ENCODE assay signal across 1 cellular context in the genomic region with DNA sequence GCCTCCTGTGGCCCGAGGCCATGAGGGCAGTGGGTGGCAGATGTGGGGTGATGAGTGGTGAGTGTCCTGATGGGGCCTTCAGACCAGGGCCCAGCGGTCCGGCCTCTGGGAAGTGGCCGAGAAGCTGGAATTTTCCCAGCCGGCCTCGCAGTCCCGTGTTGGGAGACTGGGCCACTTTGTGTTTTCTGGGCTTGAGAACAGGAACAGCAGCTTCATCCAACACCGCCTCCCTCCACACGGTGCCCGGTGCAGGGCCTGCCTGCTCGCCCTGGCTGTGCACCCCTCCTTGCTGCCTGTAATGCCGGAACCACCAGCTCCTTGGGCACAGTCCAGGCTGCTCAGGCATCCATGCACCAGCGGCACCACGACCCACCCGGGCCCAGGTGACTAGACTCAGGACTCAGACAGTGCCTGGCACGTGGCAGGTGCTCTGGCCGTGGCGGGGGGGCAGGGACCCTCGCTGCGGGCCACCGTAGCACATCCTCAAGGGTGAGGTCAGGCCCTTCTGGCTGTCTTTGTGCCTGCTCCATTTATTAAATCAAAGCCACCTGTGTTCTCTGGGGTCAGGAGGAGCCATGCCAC.
TF ChIP-seq lines count a peak whose summit lies in the region.

No MANE protein-coding gene starts in this region.

TF ChIP-seq in HepG2, 621 proteins besides CTCF, POLR2A, EP300 and RAD21:
- TF ChIP-seq, protein P1, sequence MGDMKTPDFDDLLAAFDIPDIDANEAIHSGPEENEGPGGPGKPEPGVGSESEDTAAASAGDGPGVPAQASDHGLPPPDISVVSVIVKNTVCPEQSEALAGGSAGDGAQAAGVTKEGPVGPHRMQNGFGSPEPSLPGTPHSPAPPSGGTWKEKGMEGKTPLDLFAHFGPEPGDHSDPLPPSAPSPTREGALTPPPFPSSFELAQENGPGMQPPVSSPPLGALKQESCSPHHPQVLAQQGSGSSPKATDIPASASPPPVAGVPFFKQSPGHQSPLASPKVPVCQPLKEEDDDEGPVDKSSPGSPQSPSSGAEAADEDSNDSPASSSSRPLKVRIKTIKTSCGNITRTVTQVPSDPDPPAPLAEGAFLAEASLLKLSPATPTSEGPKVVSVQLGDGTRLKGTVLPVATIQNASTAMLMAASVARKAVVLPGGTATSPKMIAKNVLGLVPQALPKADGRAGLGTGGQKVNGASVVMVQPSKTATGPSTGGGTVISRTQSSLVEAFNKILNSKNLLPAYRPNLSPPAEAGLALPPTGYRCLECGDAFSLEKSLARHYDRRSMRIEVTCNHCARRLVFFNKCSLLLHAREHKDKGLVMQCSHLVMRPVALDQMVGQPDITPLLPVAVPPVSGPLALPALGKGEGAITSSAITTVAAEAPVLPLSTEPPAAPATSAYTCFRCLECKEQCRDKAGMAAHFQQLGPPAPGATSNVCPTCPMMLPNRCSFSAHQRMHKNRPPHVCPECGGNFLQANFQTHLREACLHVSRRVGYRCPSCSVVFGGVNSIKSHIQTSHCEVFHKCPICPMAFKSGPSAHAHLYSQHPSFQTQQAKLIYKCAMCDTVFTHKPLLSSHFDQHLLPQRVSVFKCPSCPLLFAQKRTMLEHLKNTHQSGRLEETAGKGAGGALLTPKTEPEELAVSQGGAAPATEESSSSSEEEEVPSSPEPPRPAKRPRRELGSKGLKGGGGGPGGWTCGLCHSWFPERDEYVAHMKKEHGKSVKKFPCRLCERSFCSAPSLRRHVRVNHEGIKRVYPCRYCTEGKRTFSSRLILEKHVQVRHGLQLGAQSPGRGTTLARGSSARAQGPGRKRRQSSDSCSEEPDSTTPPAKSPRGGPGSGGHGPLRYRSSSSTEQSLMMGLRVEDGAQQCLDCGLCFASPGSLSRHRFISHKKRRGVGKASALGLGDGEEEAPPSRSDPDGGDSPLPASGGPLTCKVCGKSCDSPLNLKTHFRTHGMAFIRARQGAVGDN (CRISPR knock-in tag; IDR thresholded peaks at IDR 0.05) = peak; percentile 17; the same call in 1 of the 2 replicates
TF ChIP-seq in HepG2: peak in this region for 1; not testable (repeated sequence) for 620.
